Comparison of ENCODE assay signal across 16 cellular contexts in genomic region chr10:74587109-74587508, GRCh38.
DNase-seq lines count a peak whose midpoint lies in the region; ATAC-seq, FAIRE-seq and TF ChIP-seq lines count a peak whose summit lies in the region.
"Had no signal": no experiment of that assay in that cellular context is flagged by ENCODE, and none has a peak within 500 bp of the region (broad histone marks: within the 10 kb centered on the region; RNA-seq: fewer than 3 reads in every experiment).

No MANE protein-coding gene starts in this region.

- H3K79me2 ChIP-seq in PC-9 (ENCODE audit: low read depth): no peaks in the 10 kb centered on the region

- H2AFZ ChIP-seq in PC-9: no peak overlapping the region

- H3K9me2 ChIP-seq in PC-9 (ENCODE audit: insufficient read depth): no peaks in the 10 kb centered on the region

- no peak overlapping the region for H3K4me2 ChIP-seq in PC-9

- H3K9me3 Mint-ChIP-seq in activated CD4-positive, alpha-beta T cell treated with anti-CD3 and anti-CD28 coated beads, Interleukin-2, amount 10 ng/mL, durations not matched to agents 7 days and 5 days: peaks cover 5% of the 10 kb centered on the region
- H3K9me3 Mint-ChIP-seq in central memory CD8-positive, alpha-beta T cell: no peaks in the 10 kb centered on the region

- no peak overlapping the region for H3K4me3 ChIP-seq in psoas muscle
- no peak overlapping the region for H3K4me3 ChIP-seq in PC-9
- H3K4me3 ChIP-seq: lung, thoracic aorta had no signal

- H3K36me3 ChIP-seq in psoas muscle (ENCODE audit: insufficient read depth in 1 of 2, low read depth in 1 of 2): no peaks in the 10 kb centered on the region
- 0 out of 2 replicates have a peak, but pooled peaks cover 4% of the 10 kb centered on the region for H3K36me3 ChIP-seq in PC-9 (ENCODE audit: low read depth)
- H3K36me3 ChIP-seq: thoracic aorta had no signal

- no peak for TF ChIP-seq POLR2A in H54 (IDR thresholded peaks at IDR 0.05; ENCODE audit: low read depth, low read length)

- H3F3A ChIP-seq in PC-9 (ENCODE audit: insufficient read depth, low read depth): no peaks in the 10 kb centered on the region

- ATAC-seq in central memory CD8-positive, alpha-beta T cell (replicated peaks; ENCODE audit: extremely low read depth, poor library complexity, severe bottlenecking): no peak
- ATAC-seq in psoas muscle: no peak
- ATAC-seq in GM18861 (IDR thresholded peaks at IDR 0.05; ENCODE audit: unreplicated experiment): no peak

- intact Hi-C loops in psoas muscle (cut with DNase I) (no loop called here), PC-9 (cut with micrococcal nuclease; ENCODE audit: unreplicated experiment) (no loop called here)

- peak overlapping the region; percentile 19 for H3K27ac ChIP-seq in psoas muscle
- H3K27ac ChIP-seq in PC-9: no peak overlapping the region
- H3K27ac ChIP-seq: thoracic aorta had no signal

- 76 to 93% (median 78%) methylated on average over 2 of the region's 2 CpGs for WGBS in psoas muscle, 3 donors

- no peak overlapping the region for H3K4me3 Mint-ChIP-seq in activated CD4-positive, alpha-beta T cell treated with anti-CD3 and anti-CD28 coated beads, Interleukin-2, amount 10 ng/mL, durations not matched to agents 7 days and 5 days
- H3K4me3 Mint-ChIP-seq in central memory CD8-positive, alpha-beta T cell: peak overlapping the region; percentile 50

- H3K27me3 ChIP-seq in psoas muscle (ENCODE audit: insufficient read depth in 3 of 3, low read length in 2 of 3) (no peaks in the 10 kb centered on the region), PC-9 (ENCODE audit: insufficient read depth, low read depth) (no peaks in the 10 kb centered on the region)

- CTCF ChIA-PET in activated CD4-positive, alpha-beta T cell treated with anti-CD3 and anti-CD28 coated beads, Interleukin-2, amount 10 ng/mL, durations not matched to agents 7 days and 5 days (lab: Charles Lee): interaction anchor here (1.2 to 1.3 kb wide), 3 partner anchors 12 to 434 kb away, joined by 3 to 4 read pairs (median 4); no protein-coding TSS in a partner anchor
- CTCF ChIA-PET in PC-9 (lab: Charles Lee): no interaction called here

- H3K4me1 ChIP-seq in psoas muscle (peaks cover 64% of the 10 kb centered on the region), PC-9 (replicated peaks; ENCODE audit: insufficient read depth) (no peaks in the 10 kb centered on the region)

- H3K9me3 ChIP-seq in psoas muscle (no peaks in the 10 kb centered on the region), PC-9 (ENCODE audit: insufficient read depth, low read depth) (no peaks in the 10 kb centered on the region)
- H3K9me3 ChIP-seq: thoracic aorta had no signal

- no peaks in the 10 kb centered on the region for H3K27me3 Mint-ChIP-seq in activated CD4-positive, alpha-beta T cell treated with anti-CD3 and anti-CD28 coated beads, Interleukin-2, amount 10 ng/mL, durations not matched to agents 7 days and 5 days
- no peaks in the 10 kb centered on the region for H3K27me3 Mint-ChIP-seq in central memory CD8-positive, alpha-beta T cell

- no peak for TF ChIP-seq CTCF in psoas muscle (IDR thresholded peaks at IDR 0.05)
- TF ChIP-seq CTCF in PC-9 (conservative IDR thresholded peaks at IDR 0.05): no peak

- H3K4me1 Mint-ChIP-seq in activated CD4-positive, alpha-beta T cell treated with anti-CD3 and anti-CD28 coated beads, Interleukin-2, amount 10 ng/mL, durations not matched to agents 7 days and 5 days: peaks cover 70% of the 10 kb centered on the region
- peaks cover 40% of the 10 kb centered on the region for H3K4me1 Mint-ChIP-seq in central memory CD8-positive, alpha-beta T cell

- DNase-seq in activated CD4-positive, alpha-beta T cell treated with anti-CD3 and anti-CD28 coated beads, Interleukin-2, amount 10 ng/mL, durations not matched to agents 7 days and 5 days: no peak
- DNase-seq in activated CD4-positive, alpha-beta T cell treated with anti-CD3 and anti-CD28 coated beads, Interleukin-2, amount 50 U/mL, for 48 hours: no peak
- DNase-seq in H54 (ENCODE audit: insufficient read length, low spot score): no peak
- no peak for DNase-seq in central memory CD8-positive, alpha-beta T cell (ENCODE audit: low spot score in 2 of 2)
- DNase-seq in psoas muscle: no peak
- no peak for DNase-seq in ureter (ENCODE audit: low spot score)
- no peak for DNase-seq in PC-9
- DNase-seq: ACHN; activated CD4-positive, alpha-beta T cell treated with anti-CD3 and anti-CD28 coated beads for 4 hours; NCI-H1417 treated with DMSO at 0.1 percent for 48 hours; NCI-H510A; occipital lobe had no signal

- POLR2A ChIA-PET in activated CD4-positive, alpha-beta T cell treated with anti-CD3 and anti-CD28 coated beads, Interleukin-2, amount 10 ng/mL, durations not matched to agents 7 days and 5 days (lab: Charles Lee): no interaction called here
- POLR2A ChIA-PET in PC-9 (lab: Charles Lee; ENCODE audit: unreplicated experiment): no interaction called here

- FAIRE-seq in H54 (lab: Jason Lieb, UNC): peak; percentile 58
- FAIRE-seq: colon had no signal

- H4K20me1 ChIP-seq in PC-9 (ENCODE audit: insufficient read depth): no peaks in the 10 kb centered on the region

- H3K36me3 Mint-ChIP-seq in activated CD4-positive, alpha-beta T cell treated with anti-CD3 and anti-CD28 coated beads, Interleukin-2, amount 10 ng/mL, durations not matched to agents 7 days and 5 days (ENCODE audit: low read depth): peaks cover 12% of the 10 kb centered on the region
- peaks cover 5% of the 10 kb centered on the region for H3K36me3 Mint-ChIP-seq in central memory CD8-positive, alpha-beta T cell (ENCODE audit: insufficient read depth)

- H3K27ac Mint-ChIP-seq in activated CD4-positive, alpha-beta T cell treated with anti-CD3 and anti-CD28 coated beads, Interleukin-2, amount 10 ng/mL, durations not matched to agents 7 days and 5 days: peak overlapping the region; percentile 81
- H3K27ac Mint-ChIP-seq in central memory CD8-positive, alpha-beta T cell (ENCODE audit: low read depth): peak overlapping the region; percentile 94

- BruUV-seq in PC-9 (replicated peaks; lab: Mats Ljungman, UMichigan): no TSS peak
